In the genomic region with DNA sequence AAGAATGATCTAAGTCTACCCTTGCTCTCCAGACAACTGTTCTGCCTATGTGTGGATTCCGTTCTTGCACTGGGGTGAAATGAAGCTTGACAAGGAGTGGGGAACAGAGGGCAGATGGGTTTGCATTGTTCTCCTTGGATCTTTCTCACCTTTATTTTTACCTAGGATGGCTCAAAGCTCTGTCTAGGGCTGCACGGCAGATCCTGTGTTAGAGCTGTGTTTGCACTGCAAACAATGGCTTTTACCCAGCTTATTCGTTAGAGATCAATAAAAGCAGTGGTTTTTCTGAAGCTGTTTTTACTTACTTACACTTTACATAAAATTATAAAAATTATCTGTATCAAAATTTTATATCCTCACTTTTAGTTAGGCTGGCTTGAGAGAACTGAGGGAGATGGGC, we compare ENCODE assay signal across 26 cellular contexts.
"Had no signal": no experiment of that assay in that cellular context is flagged by ENCODE, and none has a peak within 500 bp of the region (broad histone marks: within the 10 kb centered on the region; RNA-seq: fewer than 3 reads in every experiment).

No MANE protein-coding gene starts in this region.

- H3K27ac ChIP-seq: brain microvascular endothelial cell, cardiac muscle cell had no signal

- H3K4me3 ChIP-seq: cardiac muscle cell had no signal

- H3K27me3 ChIP-seq: brain microvascular endothelial cell, cardiac muscle cell had no signal

- DNase-seq: activated B cell treated with CpG ODN at 0.5 μM for 24 hours; activated CD4-positive, alpha-beta T cell treated with anti-CD3 and anti-CD28 coated beads for 1 hour; activated CD4-positive, alpha-beta T cell treated with anti-CD3 and anti-CD28 coated beads, Interleukin-2, amount 10 ng/mL, durations not matched to agents 24 days and 14 days; activated CD4-positive, alpha-beta T cell treated with anti-CD3 and anti-CD28 coated beads, Interleukin-2, amount 50 U/mL, for 48 hours; activated CD8-positive, alpha-beta memory T cell treated with anti-CD3 and anti-CD28 coated beads, Interleukin-2, amount 10 ng/mL, durations not matched to agents 7 days and 5 days; activated effector memory CD4-positive, alpha-beta T cell treated with anti-CD3 and anti-CD28 coated beads, Interleukin-2, amount 50 U/mL, for 16 hours; activated naive CD4-positive, alpha-beta T cell treated with anti-CD3 and anti-CD28 coated beads for 36 hours; activated naive CD8-positive, alpha-beta T cell treated with anti-CD3 and anti-CD28 coated beads for 36 hours; activated T-cell treated with anti-CD3 and anti-CD28 coated beads, Interleukin-2, amount 50 U/mL, for 24 hours; brain microvascular endothelial cell; KG1; NCI-H1092; NCI-H1417; NCI-H1694 treated with DMSO at 0.1 percent for 48 hours; NCI-H2081; NCI-H2171; NCI-H2227 treated with DMSO at 0.1 percent for 48 hours; NCI-H446 treated with DMSO at 0.1 percent for 48 hours; NCI-H524 treated with DMSO at 0.1 percent for 48 hours; NCI-H748 treated with DMSO at 0.1 percent for 48 hours; SIG-M5; T-cell; T-helper 2 cell; T1000 had no signal

- FAIRE-seq: TTC549 had no signal

- H3K36me3 ChIP-seq: brain microvascular endothelial cell, cardiac muscle cell had no signal

- ATAC-seq: activated CD8-positive, alpha-beta memory T cell treated with anti-CD3 and anti-CD28 coated beads, Interleukin-2, amount 10 ng/mL, durations not matched to agents 7 days and 5 days; T-cell had no signal
